Comparison of ENCODE assay signal across 23 cellular contexts in the genomic region with DNA sequence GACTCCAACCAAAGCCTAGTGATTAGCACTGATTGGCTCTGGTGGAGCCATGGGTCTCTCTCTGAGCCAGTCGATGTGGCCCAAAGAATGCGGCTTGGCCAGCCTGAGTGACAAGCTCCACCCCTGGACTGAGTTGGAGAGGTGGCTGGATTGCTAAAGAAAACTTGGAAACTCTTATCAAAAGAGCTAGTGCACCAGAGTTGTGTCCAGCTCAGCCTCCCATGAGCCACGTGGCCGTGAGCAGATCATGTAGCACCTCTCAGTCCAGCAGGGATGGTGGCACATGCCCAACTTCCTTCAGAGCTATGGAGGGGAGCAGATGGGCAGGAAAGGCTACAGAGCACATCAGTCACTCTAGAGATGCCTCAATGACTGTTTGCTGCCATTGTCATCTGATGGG.
"Had no signal": no experiment of that assay in that cellular context is flagged by ENCODE, and none has a peak within 500 bp of the region (broad histone marks: within the 10 kb centered on the region; RNA-seq: fewer than 3 reads in every experiment).

No MANE protein-coding gene starts in this region.

- H3K4me1 Mint-ChIP-seq: activated naive CD8-positive, alpha-beta T cell treated with anti-CD3 and anti-CD28 coated beads, Interleukin-2, amount 50 U/mL, for 24 hours had no signal

- H3K4me1 ChIP-seq: neural progenitor cell, spleen had no signal

- H3K27ac Mint-ChIP-seq: activated naive CD8-positive, alpha-beta T cell treated with anti-CD3 and anti-CD28 coated beads, Interleukin-2, amount 50 U/mL, for 24 hours; naive thymus-derived CD8-positive, alpha-beta T cell; neural progenitor cell; progenitor cell of endocrine pancreas; T-helper 1 cell treated with Interleukin-12 subunit alpha and Interleukin-12 subunit beta and Interleukin-4 antibody, amounts not matched to agents 30 μg/mL and 1 μg/mL, for 36 hours had no signal

- H3K27ac ChIP-seq: cardiac muscle cell, neural progenitor cell, spleen had no signal

- H3K4me3 ChIP-seq: cardiac muscle cell, lung, neural progenitor cell, spleen had no signal

- ATAC-seq: activated naive CD8-positive, alpha-beta T cell treated with anti-CD3 and anti-CD28 coated beads, Interleukin-2, amount 50 U/mL, for 24 hours; esophagus mucosa; naive thymus-derived CD8-positive, alpha-beta T cell had no signal

- H3K36me3 Mint-ChIP-seq: naive thymus-derived CD8-positive, alpha-beta T cell; neural progenitor cell had no signal

- H3K4me3 Mint-ChIP-seq: activated naive CD8-positive, alpha-beta T cell treated with anti-CD3 and anti-CD28 coated beads, Interleukin-2, amount 50 U/mL, for 24 hours; naive thymus-derived CD8-positive, alpha-beta T cell; neural progenitor cell; T-helper 1 cell treated with Interleukin-12 subunit alpha and Interleukin-12 subunit beta and Interleukin-4 antibody, amounts not matched to agents 30 μg/mL and 1 μg/mL, for 36 hours had no signal

- H3K9me3 Mint-ChIP-seq: activated naive CD8-positive, alpha-beta T cell treated with anti-CD3 and anti-CD28 coated beads, Interleukin-2, amount 50 U/mL, for 24 hours; naive thymus-derived CD8-positive, alpha-beta T cell; neural progenitor cell; T-helper 1 cell treated with Interleukin-12 subunit alpha and Interleukin-12 subunit beta and Interleukin-4 antibody, amounts not matched to agents 30 μg/mL and 1 μg/mL, for 36 hours had no signal

- H3K36me3 ChIP-seq: cardiac muscle cell, neural progenitor cell, spleen had no signal

- DNase-seq: activated CD4-positive, alpha-beta T cell treated with anti-CD3 and anti-CD28 coated beads for 4 hours; activated CD4-positive, alpha-beta T cell treated with anti-CD3 and anti-CD28 coated beads, Interleukin-2, amount 50 U/mL, for 48 hours; activated CD4-positive, CD25-positive, alpha-beta regulatory T cell; activated gamma-delta T cell; activated naive CD4-positive, alpha-beta T cell treated with anti-CD3 and anti-CD28 coated beads, Interleukin-2, amount 50 U/mL, for 16 hours; activated naive CD8-positive, alpha-beta T cell treated with anti-CD3 and anti-CD28 coated beads, Interleukin-2, amount 50 U/mL, for 24 hours; activated T-cell treated with anti-CD3 and anti-CD28 coated beads for 4 hours; effector memory CD4-positive, alpha-beta T cell; foreskin melanocyte; glutamatergic neuron; hypothalamus; naive thymus-derived CD8-positive, alpha-beta T cell; retina; spleen; stimulated activated CD4-positive, alpha-beta T cell treated with anti-CD3 and anti-CD28 coated beads, Interleukin-4, amount 100 ng/mL, for 1 hour; stimulated activated naive CD4-positive, alpha-beta T cell treated with Interleukin-2 at 50 U/mL for 16 hours; T1000 had no signal

- H3K9me3 ChIP-seq: spleen had no signal

- H3K27me3 ChIP-seq: cardiac muscle cell, neural progenitor cell had no signal
